In the genomic region with DNA sequence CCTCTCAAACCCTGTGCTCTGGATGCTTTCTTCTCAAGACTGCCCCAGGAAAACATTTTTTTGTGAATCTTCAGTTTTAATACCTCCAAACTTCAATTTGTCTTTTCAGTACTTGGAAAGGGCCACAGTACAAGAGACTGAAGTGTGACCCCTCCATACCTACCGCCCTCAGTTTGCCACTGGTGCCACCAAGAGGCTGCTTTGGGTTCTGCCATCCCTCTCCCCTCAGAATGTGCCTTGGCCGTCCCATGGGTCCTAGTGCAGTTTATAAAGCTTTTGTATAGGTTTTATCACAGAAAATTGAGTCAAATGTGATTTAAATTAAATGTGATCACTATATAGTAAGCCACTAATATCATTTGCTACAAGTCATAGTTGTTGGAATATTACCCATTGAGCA, we compare ENCODE assay signal across 8 cellular contexts.
A peak's percentile ranks its signal among the peaks of the same experiment; 100 is the strongest.
DNase-seq lines count a peak whose midpoint lies in the region; ATAC-seq and TF ChIP-seq lines count a peak whose summit lies in the region.

No MANE protein-coding gene starts in this region.

- H3K4me3 ChIP-seq in NB4 (ENCODE audit: low read depth, low read length) (no peak overlapping the region), fibroblast of villous mesenchyme (ENCODE audit: low read depth, low read length) (no peak overlapping the region)

- no peak for TF ChIP-seq POLR2A in NB4 (IDR thresholded peaks at IDR 0.05; ENCODE audit: extremely low read depth, insufficient read length)

- ATAC-seq in HG02885 (IDR thresholded peaks at IDR 0.05; ENCODE audit: poor library complexity, unreplicated experiment) (no peak), GM18511 (IDR thresholded peaks at IDR 0.05; ENCODE audit: unreplicated experiment) (no peak)

- peak; percentile 88 for TF ChIP-seq CTCF in NB4 (IDR thresholded peaks at IDR 0.05; ENCODE audit: low read depth, low read length)
- TF ChIP-seq CTCF in fibroblast of villous mesenchyme (IDR thresholded peaks at IDR 0.05; ENCODE audit: insufficient read depth, low read depth, low read length) = peak; percentile 87

- peak; percentile 34 for DNase-seq in NOMO-1 treated with DMSO at 0.1 percent for 48 hours (lab: John Stamatoyannopoulos, UW; ENCODE audit: unreplicated experiment)
- DNase-seq in NOMO-1 treated with dmso at 0.1 percent for 144 hours (lab: John Stamatoyannopoulos, UW; ENCODE audit: unreplicated experiment) = no peak
- DNase-seq in NB4 (ENCODE audit: low read depth) = peak; percentile 57
- peak; percentile 30 for DNase-seq in activated T-cell treated with anti-CD3 and anti-CD28 coated beads, Interleukin-2, amount 50 U/mL, for 1 hour
- DNase-seq in fibroblast of villous mesenchyme (ENCODE audit: low read depth) = peak; percentile 47
- peak; percentile 13 for DNase-seq in occipital lobe (lab: John Stamatoyannopoulos, UW)
